6 cellular contexts compared by ENCODE assay signal in genomic region chr5:134767528-134768291, GRCh38. TPM values are rescaled to one million over a fixed set of nuclear protein-coding genes. Genes with fewer than 3 reads are reported as not detected.
A peak's percentile ranks its signal among the peaks of the same experiment; 100 is the strongest.
DNase-seq lines count a peak whose midpoint lies in the region; ATAC-seq, FAIRE-seq and TF ChIP-seq lines count a peak whose summit lies in the region.
"Not testable (repeated sequence)": the region's sequence is repeated elsewhere in the genome, so short reads cannot be mapped to it uniquely, and the experiment has no call there.

No MANE protein-coding gene starts in this region.

- not testable (repeated sequence) for H3K4me3 ChIP-seq in K562; HepG2 (replicated peaks in 1 of 3; ENCODE audit: insufficient read depth in 1 of 3, low read depth in 2 of 3, low read length in 3 of 3)

- not testable (repeated sequence) for H3K4me1 ChIP-seq in K562 (replicated peaks in 1 of 2; ENCODE audit: control insufficient read depth in 2 of 2, insufficient read depth in 2 of 2, low read length in 2 of 2); HepG2 (ENCODE audit: insufficient read depth, low read length)

- not testable (repeated sequence) for H3K9me1 ChIP-seq in K562 (ENCODE audit: control insufficient read depth, insufficient read depth, low read length)

- H3K4me2 ChIP-seq in K562 (ENCODE audit: insufficient read depth, low read length); HepG2 (ENCODE audit: low read depth, low read length): not testable (repeated sequence)

- WGBS in K562 (ENCODE audit: insufficient coverage, low coverage, missing lambda C conversion rate), result 93% methylated on average over 19 of the region's 21 CpGs
- WGBS in HepG2 (ENCODE audit: low lambda C conversion rate), result 96% methylated on average over 21 of the region's 21 CpGs

- TF ChIP-seq RAD21 in Ishikawa (IDR thresholded peaks at IDR 0.05; ENCODE audit: low read depth); K562 (CRISPR knock-in tag; conservative IDR thresholded peaks at IDR 0.05 in 1 of 2, IDR thresholded peaks at IDR 0.05 in 1 of 2); HepG2 (CRISPR knock-in tag; IDR thresholded peaks at IDR 0.05): not testable (repeated sequence)

- BruUV-seq in K562 (replicated peaks; lab: Mats Ljungman, UMichigan); HepG2 (replicated peaks; lab: Mats Ljungman, UMichigan): not testable (repeated sequence)

- not testable (repeated sequence) for H2AFZ ChIP-seq in K562 (ENCODE audit: low read depth, low read length); HepG2 (ENCODE audit: low read length)

- not testable (repeated sequence) for TF ChIP-seq CTCF in K562 (IDR thresholded peaks at IDR 0.05 in 2 of 3, conservative IDR thresholded peaks at IDR 0.05 in 1 of 3; ENCODE audit: insufficient read depth in 2 of 3, low read depth in 1 of 3, low read length in 3 of 3); HepG2 (CRISPR knock-in tag; IDR thresholded peaks at IDR 0.05)

- not testable (repeated sequence) for FAIRE-seq in K562 (lab: Jason Lieb, UNC); HepG2 (lab: Jason Lieb, UNC)

- in situ Hi-C loops in K562 (cut with MboI); HepG2 (cut with HindIII; ENCODE audit: extremely low pct_ligation_motif_present, low pct_unique_long_range_greater_than_20kb): not testable (repeated sequence)

- CTCF ChIA-PET in K562 (lab: Yijun Ruan, JAX; ENCODE audit: low intra/inter-chr PET ratio); HepG2 (lab: Yijun Ruan, JAX; ENCODE audit: low intra/inter-chr PET ratio, low total read pairs): not testable (repeated sequence)

- DNase-seq in HCEC 1CT (peak; percentile 11), fibroblast of gingiva (ENCODE audit: low read depth) (peak; percentile 15), renal cortical epithelial cell (ENCODE audit: low read depth) (peak; percentile 11)
- DNase-seq in K562 (ENCODE audit: extremely low read depth in 1 of 4, low spot score in 3 of 4); HepG2 (ENCODE audit: low spot score): not testable (repeated sequence)

- not testable (repeated sequence) for H3K9ac ChIP-seq in K562 (ENCODE audit: insufficient read depth in 1 of 2, low read depth in 2 of 2, low read length in 2 of 2); HepG2 (ENCODE audit: insufficient read depth, low read depth, low read length)

- not testable (repeated sequence) for H4K20me1 ChIP-seq in K562 (replicated peaks; ENCODE audit: control insufficient read depth, insufficient read depth, low read length); HepG2 (ENCODE audit: insufficient read depth, low read length)

- not testable (repeated sequence) for H3K27ac ChIP-seq in K562 (ENCODE audit: extremely low read depth, low read depth, low read length); HepG2 (ENCODE audit: extremely low read length, insufficient read depth, low read length)

- intact Hi-C loops in K562 (cut with micrococcal nuclease); HepG2 (cut with micrococcal nuclease; ENCODE audit: unreplicated experiment): not testable (repeated sequence)

- TF ChIP-seq EP300 in Ishikawa (IDR thresholded peaks at IDR 0.05; ENCODE audit: borderline replicate concordance); K562 (IDR thresholded peaks at IDR 0.05; ENCODE audit: low read length); HepG2 (IDR thresholded peaks at IDR 0.05; ENCODE audit: low read depth in 2 of 2, low read length in 2 of 2); HepG2 (CRISPR knock-in tag; IDR thresholded peaks at IDR 0.05; ENCODE audit: borderline replicate concordance): not testable (repeated sequence)

- not testable (repeated sequence) for TF ChIP-seq POLR2A in K562 (conservative IDR thresholded peaks at IDR 0.05); HepG2 (IDR thresholded peaks at IDR 0.05; ENCODE audit: insufficient read depth in 1 of 2, low read depth in 2 of 2, low read length in 2 of 2)

- POLR2A ChIA-PET in K562 (lab: Yijun Ruan, JAX) (interaction anchor here (0.7 to 1.0 kb wide), 2 partner anchors 65 to 78 kb away, joined by 3 read pairs; partner anchors contain the start of gene C5orf24), HepG2 (lab: Yijun Ruan, JAX) (interaction anchor here (1.4 kb wide), 1 partner anchor 9 kb away, joined by 3 read pairs; the partner anchor contains the start of gene DDX46)

- not testable (repeated sequence) for H3K9me3 ChIP-seq in K562 (replicated peaks; ENCODE audit: control insufficient read depth, insufficient read depth, low read depth, low read length); HepG2 (ENCODE audit: low read length)

- peaks cover 20% of the 10 kb centered on the region for H3K79me2 ChIP-seq in K562 (ENCODE audit: control insufficient read depth, insufficient read depth, low read length)
- H3K79me2 ChIP-seq in HepG2 (ENCODE audit: insufficient read depth, low read length), result peaks cover 14% of the 10 kb centered on the region

- not testable (repeated sequence) for H3K27me3 ChIP-seq in K562 (ENCODE audit: control insufficient read depth in 2 of 2, insufficient read depth in 2 of 2, low read length in 2 of 2); HepG2 (ENCODE audit: control insufficient read depth in 1 of 2, insufficient read depth in 2 of 2, low read length in 2 of 2)

- peaks cover 92% of the 10 kb centered on the region for H3K36me3 ChIP-seq in K562 (ENCODE audit: control insufficient read depth, insufficient read depth, low read length)
- peaks cover 10 to 62% of the 10 kb centered on the region in 2 experiments; a peak in 4 of 5 replicates for H3K36me3 ChIP-seq in HepG2 (replicated peaks in 1 of 2; ENCODE audit: control insufficient read depth in 1 of 2, insufficient read depth in 2 of 2, low read length in 2 of 2)

- ATAC-seq in K562, HepG2: not testable (repeated sequence)

RNA-seq across cellular contexts. Expression of gene DDX46, which starts 9.1 kb away (rescaled TPM):
- total RNA-seq in K562 (2011; cell fraction: chromatin; rRNA removed; ENCODE audit: low replicate concordance), result 152 and 418 TPM in 2 replicates
- total RNA-seq in K562 (2011; cell fraction: nucleolus; rRNA removed), result 90.4 and 102 TPM in 2 replicates
- total RNA-seq in K562 (2011; cell fraction: nucleoplasm; rRNA removed), result 137 TPM in 2 replicates
- 48.9 and 49.0 TPM in 2 replicates for total RNA-seq in K562 (2014; rRNA removed)
- 84.9 and 102 TPM in 2 replicates for total RNA-seq in K562 (2014; rRNA removed; fragmentation: Illumina TruSeq; extraction: Trizol)
- total RNA-seq in K562 (2015; rRNA removed; fragmentation: Illumina TruSeq; extraction: Trizol), result 95.9 and 99.0 TPM in 2 replicates
- 70.6 and 74.6 TPM in 2 replicates for total RNA-seq in K562 (2021)
- 49.2 and 76.4 TPM in 2 replicates for polyA plus RNA-seq in K562 (2011; rRNA removed)
- polyA plus RNA-seq in K562 (2011; cell fraction: cytosol; rRNA removed), result 13.4 and 17.2 TPM in 2 replicates
- polyA plus RNA-seq in K562 (2011; cell fraction: nucleus; rRNA removed), result 47.3 and 53.9 TPM in 2 replicates
- polyA plus RNA-seq in K562 (2012), result 36.5 and 64.5 TPM in 2 replicates
- 83.4 and 87.6 TPM in 2 replicates for polyA plus RNA-seq in K562 (2014; fragmentation: Illumina TruSeq; extraction: Trizol)
- polyA plus RNA-seq in K562 (2014; fragmentation: Nextera tagmentation; extraction: Ambion mirVana), result 10 to 100 TPM; 26.2 to 32.3 TPM
- 61.6 and 77.6 TPM in 2 replicates for polyA plus RNA-seq in K562 (2014; rRNA removed)
- polyA minus RNA-seq in K562 (2011; rRNA and poly(A)+ RNA removed), result 112 and 129 TPM in 2 replicates
- 41.5 and 63.3 TPM in 2 replicates for polyA minus RNA-seq in K562 (2011; cell fraction: cytosol; rRNA and poly(A)+ RNA removed)
- polyA minus RNA-seq in K562 (2011; cell fraction: nucleus; rRNA and poly(A)+ RNA removed), result 50.8 and 67.5 TPM in 2 replicates
- 59.3 and 74.8 TPM in 2 replicates for total RNA-seq in HepG2 (2016; rRNA removed; fragmentation: Illumina TruSeq; extraction: Trizol)
- total RNA-seq in HepG2 (2016; cell fraction: cytosol; rRNA removed; fragmentation: Illumina TruSeq; extraction: Trizol; ENCODE audit: low read depth), result 9.2 and 10.8 TPM in 2 replicates
- total RNA-seq in HepG2 (2016; cell fraction: insoluble cytoplasmic fraction; rRNA removed; fragmentation: Illumina TruSeq; extraction: Trizol), result 57.7 and 74.7 TPM in 2 replicates
- 13.4 and 13.9 TPM in 2 replicates for total RNA-seq in HepG2 (2016; cell fraction: membrane; rRNA removed; fragmentation: Illumina TruSeq; extraction: Trizol)
- total RNA-seq in HepG2 (2016; cell fraction: nucleus; rRNA removed; fragmentation: Illumina TruSeq; extraction: Trizol), result 56.2 and 63.4 TPM in 2 replicates
- 26.0 and 27.3 TPM in 2 replicates for polyA plus RNA-seq in HepG2 (2011; rRNA removed)
- 9.4 and 11.2 TPM in 2 replicates for polyA plus RNA-seq in HepG2 (2011; cell fraction: cytosol; rRNA removed)
- 33.3 and 43.1 TPM in 2 replicates for polyA plus RNA-seq in HepG2 (2011; cell fraction: nucleus; rRNA removed)
- 36.2 and 43.7 TPM in 2 replicates for polyA plus RNA-seq in HepG2 (2012)
- 1.3 and 1.7 TPM in 2 replicates for polyA plus RNA-seq in HepG2 (2016; cell fraction: cytosol; fragmentation: Illumina TruSeq; extraction: Trizol; ENCODE audit: low read depth)
- polyA plus RNA-seq in HepG2 (2016; cell fraction: insoluble cytoplasmic fraction; fragmentation: Illumina TruSeq; extraction: Trizol; ENCODE audit: low read depth), result 64.7 and 69.7 TPM in 2 replicates
- 5.2 and 6.1 TPM in 2 replicates for polyA plus RNA-seq in HepG2 (2016; cell fraction: membrane; fragmentation: Illumina TruSeq; extraction: Trizol; ENCODE audit: low read depth)
- polyA plus RNA-seq in HepG2 (2016; cell fraction: nucleus; fragmentation: Illumina TruSeq; extraction: Trizol; ENCODE audit: insufficient read depth, low read depth), result 57.5 and 72.7 TPM in 2 replicates
- polyA minus RNA-seq in HepG2 (2011; rRNA and poly(A)+ RNA removed; ENCODE audit: low replicate concordance), result 29.9 and 61.5 TPM in 2 replicates
- 20.5 and 24.4 TPM in 2 replicates for polyA minus RNA-seq in HepG2 (2011; cell fraction: cytosol; rRNA and poly(A)+ RNA removed)
- polyA minus RNA-seq in HepG2 (2011; cell fraction: nucleus; rRNA and poly(A)+ RNA removed), result 82.6 and 87.2 TPM in 2 replicates
- total RNA-seq in renal cortical epithelial cell, result 12.7 and 39.0 TPM in 2 replicates

RNA-seq across cellular contexts. Expression of gene CAMLG, which starts 29.4 kb away (rescaled TPM):
- total RNA-seq in K562 (2011; cell fraction: chromatin; rRNA removed; ENCODE audit: low replicate concordance), result 7.6 and 10.7 TPM in 2 replicates
- 8.4 and 9.3 TPM in 2 replicates for total RNA-seq in K562 (2011; cell fraction: nucleolus; rRNA removed)
- 11.9 and 14.4 TPM in 2 replicates for total RNA-seq in K562 (2011; cell fraction: nucleoplasm; rRNA removed)
- total RNA-seq in K562 (2014; rRNA removed) (18.9 and 19.3 TPM in 2 replicates), K562 (2014; rRNA removed; fragmentation: Illumina TruSeq; extraction: Trizol) (22.0 and 26.7 TPM in 2 replicates), K562 (2015; rRNA removed; fragmentation: Illumina TruSeq; extraction: Trizol) (13.0 and 13.6 TPM in 2 replicates), K562 (2021) (19.7 and 20.1 TPM in 2 replicates), HepG2 (2016; rRNA removed; fragmentation: Illumina TruSeq; extraction: Trizol) (19.8 and 23.1 TPM in 2 replicates), renal cortical epithelial cell (27.8 and 34.9 TPM in 2 replicates)
- polyA plus RNA-seq in K562 (2011; rRNA removed) (11.3 and 12.8 TPM in 2 replicates), K562 (2014; fragmentation: Illumina TruSeq; extraction: Trizol) (13.7 and 18.0 TPM in 2 replicates), K562 (2014; fragmentation: Nextera tagmentation; extraction: Ambion mirVana) (10 to 100 TPM; 16.3 to 17.3 TPM), K562 (2014; rRNA removed) (11.0 and 15.3 TPM in 2 replicates), HepG2 (2011; rRNA removed) (12.6 and 14.2 TPM in 2 replicates)
- 4.3 and 7.9 TPM in 2 replicates for polyA plus RNA-seq in K562 (2011; cell fraction: cytosol; rRNA removed)
- 4.9 and 5.3 TPM in 2 replicates for polyA plus RNA-seq in K562 (2011; cell fraction: nucleus; rRNA removed)
- 18.9 and 32.6 TPM in 2 replicates for polyA plus RNA-seq in K562 (2012)
- 5.2 and 5.3 TPM in 2 replicates for polyA minus RNA-seq in K562 (2011; rRNA and poly(A)+ RNA removed)
- polyA minus RNA-seq in K562 (2011; cell fraction: cytosol; rRNA and poly(A)+ RNA removed), result 2.8 and 5.6 TPM in 2 replicates
- 2.3 and 3.9 TPM in 2 replicates for polyA minus RNA-seq in K562 (2011; cell fraction: nucleus; rRNA and poly(A)+ RNA removed)
- 23.5 and 24.9 TPM in 2 replicates for total RNA-seq in HepG2 (2016; cell fraction: cytosol; rRNA removed; fragmentation: Illumina TruSeq; extraction: Trizol; ENCODE audit: low read depth)
- total RNA-seq in HepG2 (2016; cell fraction: insoluble cytoplasmic fraction; rRNA removed; fragmentation: Illumina TruSeq; extraction: Trizol), result 20.0 and 21.5 TPM in 2 replicates
- total RNA-seq in HepG2 (2016; cell fraction: membrane; rRNA removed; fragmentation: Illumina TruSeq; extraction: Trizol), result 33.2 and 35.7 TPM in 2 replicates
- total RNA-seq in HepG2 (2016; cell fraction: nucleus; rRNA removed; fragmentation: Illumina TruSeq; extraction: Trizol), result 11.0 and 11.6 TPM in 2 replicates
- 10.9 and 13.9 TPM in 2 replicates for polyA plus RNA-seq in HepG2 (2011; cell fraction: cytosol; rRNA removed)
- 2.9 and 4.7 TPM in 2 replicates for polyA plus RNA-seq in HepG2 (2011; cell fraction: nucleus; rRNA removed)
- polyA plus RNA-seq in HepG2 (2012), result 31.0 and 34.7 TPM in 2 replicates
- 28.1 and 30.4 TPM in 2 replicates for polyA plus RNA-seq in HepG2 (2016; cell fraction: cytosol; fragmentation: Illumina TruSeq; extraction: Trizol; ENCODE audit: low read depth)
- polyA plus RNA-seq in HepG2 (2016; cell fraction: insoluble cytoplasmic fraction; fragmentation: Illumina TruSeq; extraction: Trizol; ENCODE audit: low read depth), result 24.7 and 27.1 TPM in 2 replicates
- polyA plus RNA-seq in HepG2 (2016; cell fraction: membrane; fragmentation: Illumina TruSeq; extraction: Trizol; ENCODE audit: low read depth), result 36.6 and 38.4 TPM in 2 replicates
- polyA plus RNA-seq in HepG2 (2016; cell fraction: nucleus; fragmentation: Illumina TruSeq; extraction: Trizol; ENCODE audit: insufficient read depth, low read depth), result 19.5 and 22.4 TPM in 2 replicates
- polyA minus RNA-seq in HepG2 (2011; rRNA and poly(A)+ RNA removed; ENCODE audit: low replicate concordance), result 2.3 and 3.2 TPM in 2 replicates
- 8.8 and 11.9 TPM in 2 replicates for polyA minus RNA-seq in HepG2 (2011; cell fraction: cytosol; rRNA and poly(A)+ RNA removed)
- polyA minus RNA-seq in HepG2 (2011; cell fraction: nucleus; rRNA and poly(A)+ RNA removed), result 3.7 and 5.1 TPM in 2 replicates
